8 cellular contexts compared by ENCODE assay signal in genomic region chr3:138593488-138594149, GRCh38. TPM values are rescaled to one million over a fixed set of nuclear protein-coding genes. Genes with fewer than 3 reads are reported as not detected.
DNase-seq lines count a peak whose midpoint lies in the region; ATAC-seq, FAIRE-seq and TF ChIP-seq lines count a peak whose summit lies in the region.

No MANE protein-coding gene starts in this region.

- peak; percentile 18 for DNase-seq in activated naive CD4-positive, alpha-beta T cell treated with anti-CD3 and anti-CD28 coated beads for 36 hours
- no peak for DNase-seq in activated naive CD4-positive, alpha-beta T cell (lab: John Stamatoyannopoulos, UW)
- DNase-seq in GM12878 (ENCODE audit: low read depth, low spot score) (no peak), type B pancreatic cell (ENCODE audit: extremely low spot score, unreplicated experiment) (no peak), NCI-H187 (lab: John Stamatoyannopoulos, UW) (no peak), T1000 (lab: John Stamatoyannopoulos, UW) (no peak), Kasumi-1 (lab: John Stamatoyannopoulos, UW) (no peak)

- TSS peak; percentile 76 for BruUV-seq in GM12878 (replicated peaks; lab: Mats Ljungman, UMichigan)

- H3K9me3 ChIP-seq in GM12878 (replicated peaks; ENCODE audit: control insufficient read depth, insufficient read depth, low read length) = peaks cover 2% of the 10 kb centered on the region; the same call in 2 of the 3 replicates
- H3K9me3 ChIP-seq in liver (ENCODE audit: control insufficient read depth in 4 of 4, low read length in 3 of 4) = no peaks in the 10 kb centered on the region

- H4K20me1 ChIP-seq in GM12878 (ENCODE audit: control insufficient read depth, insufficient read depth) = no peaks in the 10 kb centered on the region

- H3K27ac ChIP-seq in GM12878 (ENCODE audit: control insufficient read depth, insufficient read depth) (peak overlapping the region; percentile 24; the same call in 1 of the 2 replicates), liver (ENCODE audit: low read depth in 1 of 2, low read length in 2 of 2) (peak overlapping the region; percentile 91 to 94)

- peaks cover 4% of the 10 kb centered on the region for H3K4me1 Mint-ChIP-seq in activated naive CD4-positive, alpha-beta T cell treated with anti-CD3 and anti-CD28 coated beads for 36 hours (ENCODE audit: low read depth)
- peaks cover 6% of the 10 kb centered on the region for H3K4me1 Mint-ChIP-seq in type B pancreatic cell (ENCODE audit: unreplicated experiment)

- WGBS in GM12878 (ENCODE audit: insufficient coverage, insufficient replicate concordance, low lambda C conversion rate, missing lambda C conversion rate) = 12% methylated on average over 22 of the region's 22 CpGs
- WGBS in liver = 2% methylated on average over 22 of the region's 22 CpGs

- H3K27ac Mint-ChIP-seq in activated naive CD4-positive, alpha-beta T cell treated with anti-CD3 and anti-CD28 coated beads for 36 hours = peak overlapping the region; percentile 41
- peak overlapping the region; percentile 99 for H3K27ac Mint-ChIP-seq in type B pancreatic cell

- CTCF ChIA-PET in activated naive CD4-positive, alpha-beta T cell treated with anti-CD3 and anti-CD28 coated beads for 36 hours (lab: Charles Lee) = interaction anchor here (0.9 to 11.7 kb wide), 30 partner anchors 9 to 735 kb away, joined by 3 to 192 read pairs (median 6); partner anchors contain the start of gene ESYT3
- CTCF ChIA-PET in GM12878 (lab: Yijun Ruan, JAX) = interaction anchor here (0.8 to 14.3 kb wide), 36 partner anchors 10 to 341 kb away, joined by 3 to 451 read pairs (median 6); partner anchors contain the start of gene FAIM

- FAIRE-seq in GM12878 (lab: Jason Lieb, UNC) = no peak

- peak overlapping the region; percentile 93 for H3K4me2 ChIP-seq in GM12878 (ENCODE audit: control insufficient read depth, insufficient read depth)

- intact Hi-C loops in activated naive CD4-positive, alpha-beta T cell treated with anti-CD3 and anti-CD28 coated beads for 36 hours (cut with micrococcal nuclease) = loop anchor here (1.0 to 5.0 kb wide), 16 partner anchors 15 to 735 kb away; partner anchors contain the start of genes ESYT3, FAIM and NME9
- intact Hi-C loops in GM12878 (cut with micrococcal nuclease; ENCODE audit: unreplicated experiment) = loop anchor here (1.0 to 5.0 kb wide), 4 partner anchors 93 to 322 kb away; no protein-coding TSS in a partner anchor

- peak overlapping the region; percentile 84 for H2AFZ ChIP-seq in GM12878 (ENCODE audit: control insufficient read depth, low read depth, low read length)

- TF ChIP-seq RAD21 in GM12878 (IDR thresholded peaks at IDR 0.05; ENCODE audit: insufficient read depth, low read depth, low read length) (no peak), liver (IDR thresholded peaks at IDR 0.05) (no peak)

- POLR2A ChIA-PET in GM12878 (lab: Charles Lee) = interaction anchor here (1.0 to 3.3 kb wide), 6 partner anchors 12 to 322 kb away, joined by 3 to 15 read pairs (median 6); partner anchors contain the start of gene FAIM

- H3K9me3 Mint-ChIP-seq in activated naive CD4-positive, alpha-beta T cell treated with anti-CD3 and anti-CD28 coated beads for 36 hours = no peaks in the 10 kb centered on the region
- no peaks in the 10 kb centered on the region for H3K9me3 Mint-ChIP-seq in type B pancreatic cell

- H3K4me1 ChIP-seq in GM12878 (ENCODE audit: control insufficient read depth, insufficient read depth, low read length) = peaks cover 10% of the 10 kb centered on the region
- H3K4me1 ChIP-seq in liver (ENCODE audit: control insufficient read depth in 4 of 4, insufficient read depth in 4 of 4, low read length in 3 of 4) = peaks cover 2 to 21% (median 14%) of the 10 kb centered on the region in 4 donors

- peaks cover 2% of the 10 kb centered on the region for H3K36me3 Mint-ChIP-seq in activated naive CD4-positive, alpha-beta T cell treated with anti-CD3 and anti-CD28 coated beads for 36 hours (ENCODE audit: low read depth)
- peaks cover 3% of the 10 kb centered on the region for H3K36me3 Mint-ChIP-seq in type B pancreatic cell

- TF ChIP-seq CTCF in GM12878 (IDR thresholded peaks at IDR 0.05 in 2 of 3, conservative IDR thresholded peaks at IDR 0.05 in 1 of 3; ENCODE audit: control insufficient read depth in 2 of 3, extremely low read depth in 1 of 3, insufficient read depth in 1 of 3, low read depth in 3 of 3, low read length in 3 of 3) = no peak
- no peak for TF ChIP-seq CTCF in liver (IDR thresholded peaks at IDR 0.05; ENCODE audit: low read depth, low read length, missing input control)
- no peak for TF ChIP-seq CTCF in type B pancreatic cell (conservative IDR thresholded peaks at IDR 0.05)

- peak overlapping the region; percentile 96 for H3K4me3 Mint-ChIP-seq in activated naive CD4-positive, alpha-beta T cell treated with anti-CD3 and anti-CD28 coated beads for 36 hours
- H3K4me3 Mint-ChIP-seq in type B pancreatic cell = peak overlapping the region; percentile 97

- SMC1A ChIA-PET in GM12878 (lab: Charles Lee; ENCODE audit: uncharacterized antibody, unreplicated experiment) = interaction anchor here (0.5 to 6.9 kb wide), 21 partner anchors 9 to 330 kb away, joined by 3 to 132 read pairs (median 6); no protein-coding TSS in a partner anchor

- no peaks in the 10 kb centered on the region for H3K79me2 ChIP-seq in GM12878 (ENCODE audit: control insufficient read depth, insufficient read depth, low read length)

- no peak for TF ChIP-seq EP300 in GM12878 (IDR thresholded peaks at IDR 0.05; ENCODE audit: borderline replicate concordance in 1 of 2, control insufficient read depth in 1 of 2, low read depth in 2 of 2, low read length in 2 of 2)

- H3K27me3 Mint-ChIP-seq in activated naive CD4-positive, alpha-beta T cell treated with anti-CD3 and anti-CD28 coated beads for 36 hours (ENCODE audit: low read depth) = no peaks in the 10 kb centered on the region
- H3K27me3 Mint-ChIP-seq in type B pancreatic cell = no peaks in the 10 kb centered on the region

- no peaks in the 10 kb centered on the region for H3K36me3 ChIP-seq in GM12878 (ENCODE audit: control insufficient read depth in 2 of 2, insufficient read depth in 2 of 2, low read length in 1 of 2)
- H3K36me3 ChIP-seq in liver (ENCODE audit: control insufficient read depth in 4 of 4, insufficient read depth in 3 of 4, low read depth in 1 of 4, low read length in 3 of 4) = peaks cover 0 to 4% (median 2%) of the 10 kb centered on the region in 4 donors

- RAD21 ChIA-PET in GM12878 (lab: Charles Lee; ENCODE audit: unreplicated experiment) = interaction anchor here (0.5 to 7.5 kb wide), 26 partner anchors 8 to 329 kb away, joined by 3 to 166 read pairs (median 7); no protein-coding TSS in a partner anchor

- peak overlapping the region; percentile 62 for H3K4me3 ChIP-seq in GM12878
- peak overlapping the region; percentile 74 to 80 (median 78) for H3K4me3 ChIP-seq in liver (ENCODE audit: low read depth in 1 of 3, low read length in 3 of 3)

- no peak for TF ChIP-seq POLR2A in GM12878 (IDR thresholded peaks at IDR 0.05; ENCODE audit: low read depth, low read length)

- no peak for ATAC-seq in GM12878

- in situ Hi-C loops in GM12878 (cut with MboI) = no loop called here

- H3K27me3 ChIP-seq in GM12878 (replicated peaks in 1 of 2; ENCODE audit: control insufficient read depth in 2 of 2, insufficient read depth in 2 of 2, low read length in 1 of 2) = no peaks in the 10 kb centered on the region; a peak in 1 of 4 replicates
- no peaks in the 10 kb centered on the region for H3K27me3 ChIP-seq in liver (ENCODE audit: control insufficient read depth in 4 of 4, insufficient read depth in 4 of 4, low read length in 3 of 4)

- H3K9ac ChIP-seq in GM12878 (ENCODE audit: control insufficient read depth, insufficient read depth, low read length) = peak overlapping the region; percentile 69
- H3K9ac ChIP-seq in liver (ENCODE audit: low read depth in 1 of 2, low read length in 2 of 2) = peak overlapping the region; percentile 73 to 92

RNA-seq across cellular contexts. Expression of gene CEP70, which starts 0.4 kb away (rescaled TPM):
- 10 to 100 TPM; 16.3 to 20.4 TPM for total RNA-seq in activated naive CD4-positive, alpha-beta T cell treated with anti-CD3 and anti-CD28 coated beads for 36 hours
- 8.7 and 8.8 TPM in 2 replicates for total RNA-seq in GM12878 (2013; cell fraction: nucleolus; rRNA removed)
- total RNA-seq in GM12878 (2014; rRNA removed) = 2.0 and 2.5 TPM in 2 replicates
- total RNA-seq in GM12878 (2014; rRNA removed; fragmentation: Illumina TruSeq; extraction: Trizol) = 3.3 and 4.7 TPM in 2 replicates
- total RNA-seq in GM12878 (2021) = 2.4 and 2.9 TPM in 2 replicates
- 1.3 TPM for polyA plus RNA-seq in GM12878 (2011; ENCODE audit: low read depth)
- 9.3 and 16.0 TPM in 2 replicates for polyA plus RNA-seq in GM12878 (2011; rRNA removed)
- polyA plus RNA-seq in GM12878 (2011; cell fraction: cytosol; rRNA removed) = 1.4 and 1.8 TPM in 2 replicates
- polyA plus RNA-seq in GM12878 (2011; cell fraction: nucleus; rRNA removed) = 7.3 and 9.7 TPM in 2 replicates
- polyA plus RNA-seq in GM12878 (2012) = 2.5 and 2.6 TPM in 2 replicates
- 2.0 and 3.2 TPM in 2 replicates for polyA plus RNA-seq in GM12878 (2014; fragmentation: Illumina TruSeq; extraction: Trizol)
- 1 to 10 TPM; 1.8 to 1.9 TPM for polyA plus RNA-seq in GM12878 (2014; fragmentation: Nextera tagmentation; extraction: Ambion mirVana)
- 1.4 and 1.8 TPM in 2 replicates for polyA plus RNA-seq in GM12878 (2014; rRNA removed)
- 1 to 10 TPM; 2.2 TPM for polyA plus RNA-seq in GM12878 (2016; fragmentation: Nextera tagmentation; extraction: Ambion mirVana)
- 3.8 and 8.0 TPM in 2 replicates for polyA minus RNA-seq in GM12878 (2011; rRNA and poly(A)+ RNA removed)
- 3.1 and 4.0 TPM in 2 replicates for polyA minus RNA-seq in GM12878 (2011; cell fraction: cytosol; rRNA and poly(A)+ RNA removed)
- polyA minus RNA-seq in GM12878 (2011; cell fraction: nucleus; rRNA and poly(A)+ RNA removed) = 7.5 and 12.2 TPM in 2 replicates
- 10 to 100 TPM in 1 of 2 donors, 1 to 10 TPM in 1; 8.0 to 26.5 TPM for total RNA-seq in liver
- 10 to 100 TPM in 1 of 2 donors, 1 to 10 TPM in 1; 6.9 to 10.3 TPM for polyA plus RNA-seq in liver
- 22.8 and 44.3 TPM in 2 replicates for total RNA-seq in type B pancreatic cell (ENCODE audit: low replicate concordance)

RNA-seq across cellular contexts. Expression of gene FAIM, which starts 15.0 kb away (rescaled TPM):
- 1 to 10 TPM; 2.2 to 3.4 TPM for total RNA-seq in activated naive CD4-positive, alpha-beta T cell treated with anti-CD3 and anti-CD28 coated beads for 36 hours
- 2.8 and 4.4 TPM in 2 replicates for total RNA-seq in GM12878 (2013; cell fraction: nucleolus; rRNA removed)
- total RNA-seq in GM12878 (2014; rRNA removed) (12.1 and 16.1 TPM in 2 replicates), GM12878 (2014; rRNA removed; fragmentation: Illumina TruSeq; extraction: Trizol) (25.8 and 26.3 TPM in 2 replicates), GM12878 (2021) (9.3 and 10.1 TPM in 2 replicates), liver (1 to 10 TPM; 3.3 to 4.9 TPM), type B pancreatic cell (ENCODE audit: low replicate concordance) (11.0 and 13.3 TPM in 2 replicates)
- polyA plus RNA-seq in GM12878 (2011; ENCODE audit: low read depth) = 2.0 TPM
- polyA plus RNA-seq in GM12878 (2011; rRNA removed) (10.3 and 19.2 TPM in 2 replicates), GM12878 (2014; fragmentation: Illumina TruSeq; extraction: Trizol) (25.4 and 30.1 TPM in 2 replicates), GM12878 (2014; fragmentation: Nextera tagmentation; extraction: Ambion mirVana) (10 to 100 TPM; 21.5 to 32.8 TPM), GM12878 (2014; rRNA removed) (17.0 and 20.6 TPM in 2 replicates), GM12878 (2016; fragmentation: Nextera tagmentation; extraction: Ambion mirVana) (10 to 100 TPM; 31.5 to 34.0 TPM), liver (1 to 10 TPM; 5.4 to 8.5 TPM)
- 2.5 and 3.3 TPM in 2 replicates for polyA plus RNA-seq in GM12878 (2011; cell fraction: cytosol; rRNA removed)
- 2.3 and 3.9 TPM in 2 replicates for polyA plus RNA-seq in GM12878 (2011; cell fraction: nucleus; rRNA removed)
- 3.9 and 4.1 TPM in 2 replicates for polyA plus RNA-seq in GM12878 (2012)
- 2.1 and 2.2 TPM in 2 replicates for polyA minus RNA-seq in GM12878 (2011; rRNA and poly(A)+ RNA removed)
- 1.5 and 1.7 TPM in 2 replicates for polyA minus RNA-seq in GM12878 (2011; cell fraction: cytosol; rRNA and poly(A)+ RNA removed)
- 0.60 and 2.2 TPM in 2 replicates for polyA minus RNA-seq in GM12878 (2011; cell fraction: nucleus; rRNA and poly(A)+ RNA removed)
